1 cellular context compared by ENCODE assay signal in genomic region chr11:67022341-67022933, GRCh38.
TF ChIP-seq lines count a peak whose summit lies in the region.

No MANE protein-coding gene starts in this region.

TF ChIP-seq in GM23338, 12 proteins besides CTCF, POLR2A, EP300 and RAD21 (continued from another document):
- no peak for TF ChIP-seq ZNF462 (CRISPR knock-in tag; IDR thresholded peaks at IDR 0.05)
- peak; percentile 41 for TF ChIP-seq EZH2 (IDR thresholded peaks at IDR 0.05; ENCODE audit: low read depth, unreplicated experiment)
